In genomic region chr1:89023026-89023425, GRCh38 we compare ENCODE assay signal across 9 cellular contexts.
A peak's percentile ranks its signal among the peaks of the same experiment; 100 is the strongest.
DNase-seq lines count a peak whose midpoint lies in the region; ATAC-seq lines count a peak whose summit lies in the region.
"Had no signal": no experiment of that assay in that cellular context is flagged by ENCODE, and none has a peak within 500 bp of the region (broad histone marks: within the 10 kb centered on the region; RNA-seq: fewer than 3 reads in every experiment).

No MANE protein-coding gene starts in this region.

- H3K9me3 Mint-ChIP-seq in stimulated activated naive CD8-positive, alpha-beta T cell treated with anti-CD3 and anti-CD28 coated beads, Interleukin-15, Interleukin-2, amounts not matched to agents 100 ng/mL and 50 ng/mL, for 24 hours = peaks cover 9% of the 10 kb centered on the region
- H3K9me3 Mint-ChIP-seq in activated naive CD8-positive, alpha-beta T cell treated with anti-CD3 and anti-CD28 coated beads, Interleukin-2, amount 50 U/mL, for 24 hours = peaks cover 19% of the 10 kb centered on the region
- H3K9me3 Mint-ChIP-seq in memory B cell = peaks cover 5% of the 10 kb centered on the region

- no peak for DNase-seq in stimulated activated naive CD8-positive, alpha-beta T cell treated with anti-CD3 and anti-CD28 coated beads, Interleukin-15, Interleukin-2, amounts not matched to agents 100 U/mL and 50 U/mL, for 24 hours
- DNase-seq in activated naive CD8-positive, alpha-beta T cell treated with anti-CD3 and anti-CD28 coated beads, Interleukin-2, amount 50 U/mL, for 24 hours = no peak
- no peak for DNase-seq in memory B cell (ENCODE audit: low spot score in 2 of 2)
- DNase-seq in central memory CD4-positive, alpha-beta T cell = no peak
- no peak for DNase-seq in COLO668 (lab: John Stamatoyannopoulos, UW; ENCODE audit: unreplicated experiment)
- DNase-seq: activated CD4-positive, alpha-beta T cell treated with anti-CD3 and anti-CD28 coated beads, Interleukin-2, amount 50 U/mL, for 48 hours had no signal

- H3K4me3 Mint-ChIP-seq in stimulated activated naive CD8-positive, alpha-beta T cell treated with anti-CD3 and anti-CD28 coated beads, Interleukin-15, Interleukin-2, amounts not matched to agents 100 ng/mL and 50 ng/mL, for 24 hours = peak overlapping the region; percentile 93
- H3K4me3 Mint-ChIP-seq in activated naive CD8-positive, alpha-beta T cell treated with anti-CD3 and anti-CD28 coated beads, Interleukin-2, amount 50 U/mL, for 24 hours = peak overlapping the region; percentile 88
- H3K4me3 Mint-ChIP-seq in memory B cell = peak overlapping the region; percentile 87

- no peaks in the 10 kb centered on the region for H3K27me3 Mint-ChIP-seq in stimulated activated naive CD8-positive, alpha-beta T cell treated with anti-CD3 and anti-CD28 coated beads, Interleukin-15, Interleukin-2, amounts not matched to agents 100 ng/mL and 50 ng/mL, for 24 hours
- no peaks in the 10 kb centered on the region for H3K27me3 Mint-ChIP-seq in activated naive CD8-positive, alpha-beta T cell treated with anti-CD3 and anti-CD28 coated beads, Interleukin-2, amount 50 U/mL, for 24 hours
- no peaks in the 10 kb centered on the region for H3K27me3 Mint-ChIP-seq in memory B cell

- peaks cover 62% of the 10 kb centered on the region for H3K4me1 Mint-ChIP-seq in stimulated activated naive CD8-positive, alpha-beta T cell treated with anti-CD3 and anti-CD28 coated beads, Interleukin-15, Interleukin-2, amounts not matched to agents 100 ng/mL and 50 ng/mL, for 24 hours (ENCODE audit: low read depth)
- H3K4me1 Mint-ChIP-seq in activated naive CD8-positive, alpha-beta T cell treated with anti-CD3 and anti-CD28 coated beads, Interleukin-2, amount 50 U/mL, for 24 hours = peaks cover 52% of the 10 kb centered on the region
- H3K4me1 Mint-ChIP-seq in memory B cell = peaks cover 17% of the 10 kb centered on the region

- H3K27ac Mint-ChIP-seq in stimulated activated naive CD8-positive, alpha-beta T cell treated with anti-CD3 and anti-CD28 coated beads, Interleukin-15, Interleukin-2, amounts not matched to agents 100 ng/mL and 50 ng/mL, for 24 hours = peak overlapping the region; percentile 92
- H3K27ac Mint-ChIP-seq in activated naive CD8-positive, alpha-beta T cell treated with anti-CD3 and anti-CD28 coated beads, Interleukin-2, amount 50 U/mL, for 24 hours = peak overlapping the region; percentile 91
- H3K27ac Mint-ChIP-seq in memory B cell = peak overlapping the region; percentile 82

- peaks cover 32% of the 10 kb centered on the region for H3K36me3 Mint-ChIP-seq in stimulated activated naive CD8-positive, alpha-beta T cell treated with anti-CD3 and anti-CD28 coated beads, Interleukin-15, Interleukin-2, amounts not matched to agents 100 ng/mL and 50 ng/mL, for 24 hours (ENCODE audit: low read depth)
- H3K36me3 Mint-ChIP-seq in activated naive CD8-positive, alpha-beta T cell treated with anti-CD3 and anti-CD28 coated beads, Interleukin-2, amount 50 U/mL, for 24 hours (ENCODE audit: low read depth) = peaks cover 22% of the 10 kb centered on the region
- H3K36me3 Mint-ChIP-seq in memory B cell = peaks cover 18% of the 10 kb centered on the region

- no peak for ATAC-seq in stimulated activated naive CD8-positive, alpha-beta T cell treated with anti-CD3 and anti-CD28 coated beads, Interleukin-15, Interleukin-2, amounts not matched to agents 100 U/mL and 50 U/mL, for 24 hours
- peak; percentile 36 for ATAC-seq in activated naive CD8-positive, alpha-beta T cell treated with anti-CD3 and anti-CD28 coated beads, Interleukin-2, amount 50 U/mL, for 24 hours
- ATAC-seq in memory B cell (ENCODE audit: low read depth) (no peak), HG03571 (IDR thresholded peaks at IDR 0.05; ENCODE audit: unreplicated experiment) (no peak), GM18868 (IDR thresholded peaks at IDR 0.05; ENCODE audit: unreplicated experiment) (no peak)
